1 cellular context compared by ENCODE assay signal in the genomic region with DNA sequence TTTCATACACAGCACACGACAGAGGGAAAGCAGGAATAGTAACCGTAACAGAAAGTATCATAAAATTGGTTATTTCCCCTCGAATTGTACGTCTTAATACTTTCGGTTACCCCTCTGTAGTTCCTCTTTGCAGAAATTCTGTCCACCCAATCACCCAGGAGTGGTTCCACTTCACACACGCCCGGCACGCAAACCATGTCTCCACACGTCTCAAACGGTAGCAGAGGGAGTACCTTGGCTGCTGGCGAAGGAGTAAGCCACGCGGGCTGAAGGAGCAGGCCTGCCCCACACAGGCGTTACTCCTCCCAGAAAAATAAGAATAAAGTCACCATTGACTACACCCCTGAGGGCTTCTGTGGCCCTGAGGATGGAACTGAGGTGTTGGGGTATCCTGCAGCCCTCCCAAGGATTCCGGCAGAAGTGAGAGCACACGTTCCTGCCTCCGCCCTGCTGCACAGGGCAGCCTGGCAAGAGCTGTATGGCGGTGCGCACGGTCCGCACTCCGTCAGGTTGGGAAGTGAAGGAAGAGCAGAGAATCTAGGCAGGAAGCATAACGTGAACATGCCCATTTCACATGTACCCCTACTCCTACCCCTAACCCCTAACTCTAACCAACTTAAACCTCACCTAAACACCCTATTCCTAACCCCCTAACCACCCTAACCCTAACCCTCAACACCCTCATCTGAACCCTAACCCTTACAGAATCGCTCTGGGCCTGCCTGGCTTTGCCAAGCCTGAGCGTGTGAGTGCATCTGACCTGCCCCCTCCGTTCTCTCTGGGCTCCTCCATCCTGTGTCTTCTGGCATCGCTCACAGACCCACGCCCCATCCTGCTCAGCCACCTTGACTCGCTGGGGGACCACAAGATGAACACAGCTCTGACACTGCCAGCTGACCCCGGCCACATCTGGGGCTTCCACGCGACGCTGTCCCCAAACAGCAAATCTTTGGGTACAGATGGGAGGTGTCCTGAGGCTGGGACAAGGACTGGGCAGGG.
TF ChIP-seq lines count a peak whose summit lies in the region.

No MANE protein-coding gene starts in this region.

TF ChIP-seq in GM23338, 12 proteins besides CTCF, POLR2A, EP300 and RAD21 (continued from another document):
- TF ChIP-seq POLR2AphosphoS5 (IDR thresholded peaks at IDR 0.05; ENCODE audit: low read depth) (no peak), EZH2 (IDR thresholded peaks at IDR 0.05; ENCODE audit: low read depth, unreplicated experiment) (no peak), CREB1 (CRISPR knock-in tag; IDR thresholded peaks at IDR 0.05; ENCODE audit: low read depth) (no peak), NANOG (IDR thresholded peaks at IDR 0.05; ENCODE audit: borderline replicate concordance) (no peak), EZH2phosphoT487 (IDR thresholded peaks at IDR 0.05; ENCODE audit: unreplicated experiment) (no peak), JUNB (IDR thresholded peaks at IDR 0.05; ENCODE audit: unreplicated experiment) (no peak), STAT1 (IDR thresholded peaks at IDR 0.05; ENCODE audit: unreplicated experiment) (no peak)
- TF ChIP-seq, protein P1, sequence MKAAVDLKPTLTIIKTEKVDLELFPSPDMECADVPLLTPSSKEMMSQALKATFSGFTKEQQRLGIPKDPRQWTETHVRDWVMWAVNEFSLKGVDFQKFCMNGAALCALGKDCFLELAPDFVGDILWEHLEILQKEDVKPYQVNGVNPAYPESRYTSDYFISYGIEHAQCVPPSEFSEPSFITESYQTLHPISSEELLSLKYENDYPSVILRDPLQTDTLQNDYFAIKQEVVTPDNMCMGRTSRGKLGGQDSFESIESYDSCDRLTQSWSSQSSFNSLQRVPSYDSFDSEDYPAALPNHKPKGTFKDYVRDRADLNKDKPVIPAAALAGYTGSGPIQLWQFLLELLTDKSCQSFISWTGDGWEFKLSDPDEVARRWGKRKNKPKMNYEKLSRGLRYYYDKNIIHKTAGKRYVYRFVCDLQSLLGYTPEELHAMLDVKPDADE (IDR thresholded peaks at IDR 0.05): no peak
- TF ChIP-seq, protein P2, sequence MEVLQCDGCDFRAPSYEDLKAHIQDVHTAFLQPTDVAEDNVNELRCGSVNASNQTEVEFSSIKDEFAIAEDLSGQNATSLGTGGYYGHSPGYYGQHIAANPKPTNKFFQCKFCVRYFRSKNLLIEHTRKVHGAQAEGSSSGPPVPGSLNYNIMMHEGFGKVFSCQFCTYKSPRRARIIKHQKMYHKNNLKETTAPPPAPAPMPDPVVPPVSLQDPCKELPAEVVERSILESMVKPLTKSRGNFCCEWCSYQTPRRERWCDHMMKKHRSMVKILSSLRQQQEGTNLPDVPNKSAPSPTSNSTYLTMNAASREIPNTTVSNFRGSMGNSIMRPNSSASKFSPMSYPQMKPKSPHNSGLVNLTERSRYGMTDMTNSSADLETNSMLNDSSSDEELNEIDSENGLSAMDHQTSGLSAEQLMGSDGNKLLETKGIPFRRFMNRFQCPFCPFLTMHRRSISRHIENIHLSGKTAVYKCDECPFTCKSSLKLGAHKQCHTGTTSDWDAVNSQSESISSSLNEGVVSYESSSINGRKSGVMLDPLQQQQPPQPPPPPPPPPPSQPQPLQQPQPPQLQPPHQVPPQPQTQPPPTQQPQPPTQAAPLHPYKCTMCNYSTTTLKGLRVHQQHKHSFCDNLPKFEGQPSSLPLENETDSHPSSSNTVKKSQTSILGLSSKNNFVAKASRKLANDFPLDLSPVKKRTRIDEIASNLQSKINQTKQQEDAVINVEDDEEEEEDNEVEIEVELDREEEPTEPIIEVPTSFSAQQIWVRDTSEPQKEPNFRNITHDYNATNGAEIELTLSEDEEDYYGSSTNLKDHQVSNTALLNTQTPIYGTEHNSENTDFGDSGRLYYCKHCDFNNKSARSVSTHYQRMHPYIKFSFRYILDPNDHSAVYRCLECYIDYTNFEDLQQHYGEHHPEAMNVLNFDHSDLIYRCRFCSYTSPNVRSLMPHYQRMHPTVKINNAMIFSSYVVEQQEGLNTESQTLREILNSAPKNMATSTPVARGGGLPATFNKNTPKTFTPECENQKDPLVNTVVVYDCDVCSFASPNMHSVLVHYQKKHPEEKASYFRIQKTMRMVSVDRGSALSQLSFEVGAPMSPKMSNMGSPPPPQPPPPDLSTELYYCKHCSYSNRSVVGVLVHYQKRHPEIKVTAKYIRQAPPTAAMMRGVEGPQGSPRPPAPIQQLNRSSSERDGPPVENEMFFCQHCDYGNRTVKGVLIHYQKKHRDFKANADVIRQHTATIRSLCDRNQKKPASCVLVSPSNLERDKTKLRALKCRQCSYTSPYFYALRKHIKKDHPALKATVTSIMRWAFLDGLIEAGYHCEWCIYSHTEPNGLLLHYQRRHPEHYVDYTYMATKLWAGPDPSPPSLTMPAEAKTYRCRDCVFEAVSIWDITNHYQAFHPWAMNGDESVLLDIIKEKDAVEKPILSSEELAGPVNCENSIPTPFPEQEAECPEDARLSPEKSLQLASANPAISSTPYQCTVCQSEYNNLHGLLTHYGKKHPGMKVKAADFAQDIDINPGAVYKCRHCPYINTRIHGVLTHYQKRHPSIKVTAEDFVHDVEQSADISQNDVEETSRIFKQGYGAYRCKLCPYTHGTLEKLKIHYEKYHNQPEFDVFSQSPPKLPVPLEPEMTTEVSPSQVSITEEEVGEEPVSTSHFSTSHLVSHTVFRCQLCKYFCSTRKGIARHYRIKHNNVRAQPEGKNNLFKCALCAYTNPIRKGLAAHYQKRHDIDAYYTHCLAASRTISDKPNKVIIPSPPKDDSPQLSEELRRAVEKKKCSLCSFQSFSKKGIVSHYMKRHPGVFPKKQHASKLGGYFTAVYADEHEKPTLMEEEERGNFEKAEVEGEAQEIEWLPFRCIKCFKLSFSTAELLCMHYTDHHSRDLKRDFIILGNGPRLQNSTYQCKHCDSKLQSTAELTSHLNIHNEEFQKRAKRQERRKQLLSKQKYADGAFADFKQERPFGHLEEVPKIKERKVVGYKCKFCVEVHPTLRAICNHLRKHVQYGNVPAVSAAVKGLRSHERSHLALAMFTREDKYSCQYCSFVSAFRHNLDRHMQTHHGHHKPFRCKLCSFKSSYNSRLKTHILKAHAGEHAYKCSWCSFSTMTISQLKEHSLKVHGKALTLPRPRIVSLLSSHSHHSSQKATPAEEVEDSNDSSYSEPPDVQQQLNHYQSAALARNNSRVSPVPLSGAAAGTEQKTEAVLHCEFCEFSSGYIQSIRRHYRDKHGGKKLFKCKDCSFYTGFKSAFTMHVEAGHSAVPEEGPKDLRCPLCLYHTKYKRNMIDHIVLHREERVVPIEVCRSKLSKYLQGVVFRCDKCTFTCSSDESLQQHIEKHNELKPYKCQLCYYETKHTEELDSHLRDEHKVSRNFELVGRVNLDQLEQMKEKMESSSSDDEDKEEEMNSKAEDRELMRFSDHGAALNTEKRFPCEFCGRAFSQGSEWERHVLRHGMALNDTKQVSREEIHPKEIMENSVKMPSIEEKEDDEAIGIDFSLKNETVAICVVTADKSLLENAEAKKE (CRISPR knock-in tag; IDR thresholded peaks at IDR 0.05): no peak
